Comparison of ENCODE assay signal across 1 cellular context in the genomic region with DNA sequence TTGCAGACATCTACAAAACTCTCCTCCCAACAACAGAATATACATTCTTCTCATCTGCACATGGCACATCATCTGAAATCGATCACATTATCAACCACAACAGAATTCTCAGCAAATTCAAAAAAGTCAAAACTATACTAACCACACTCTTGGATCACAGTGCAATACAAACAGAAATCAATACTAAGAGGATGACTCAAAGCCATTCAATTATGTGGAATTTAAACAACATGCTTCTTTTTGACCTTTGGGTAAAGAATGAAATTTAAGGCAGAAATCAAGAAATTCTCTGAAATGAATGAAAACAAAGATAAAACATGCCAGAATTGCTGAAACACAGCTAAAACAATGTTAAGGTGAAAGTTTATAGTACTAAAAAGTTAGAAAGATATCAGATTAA.
TF ChIP-seq lines count a peak whose summit lies in the region.

No MANE protein-coding gene starts in this region.

TF ChIP-seq in IMR-90, 13 proteins besides CTCF, POLR2A, EP300 and RAD21 (continued from another document):
- TF ChIP-seq BHLHE40 (IDR thresholded peaks at IDR 0.05; ENCODE audit: low read depth, low read length) (no peak), NFE2L2 (IDR thresholded peaks at IDR 0.05; ENCODE audit: low read depth, low read length) (no peak), RFX5 (IDR thresholded peaks at IDR 0.05; ENCODE audit: low read depth, low read length) (no peak), FOS (IDR thresholded peaks at IDR 0.05; ENCODE audit: low read depth, low read length) (no peak), MAFK (IDR thresholded peaks at IDR 0.05; ENCODE audit: low read depth, low read length) (no peak), MXI1 (IDR thresholded peaks at IDR 0.05; ENCODE audit: borderline replicate concordance, low read depth, low read length) (no peak)
- TF ChIP-seq, protein P1, sequence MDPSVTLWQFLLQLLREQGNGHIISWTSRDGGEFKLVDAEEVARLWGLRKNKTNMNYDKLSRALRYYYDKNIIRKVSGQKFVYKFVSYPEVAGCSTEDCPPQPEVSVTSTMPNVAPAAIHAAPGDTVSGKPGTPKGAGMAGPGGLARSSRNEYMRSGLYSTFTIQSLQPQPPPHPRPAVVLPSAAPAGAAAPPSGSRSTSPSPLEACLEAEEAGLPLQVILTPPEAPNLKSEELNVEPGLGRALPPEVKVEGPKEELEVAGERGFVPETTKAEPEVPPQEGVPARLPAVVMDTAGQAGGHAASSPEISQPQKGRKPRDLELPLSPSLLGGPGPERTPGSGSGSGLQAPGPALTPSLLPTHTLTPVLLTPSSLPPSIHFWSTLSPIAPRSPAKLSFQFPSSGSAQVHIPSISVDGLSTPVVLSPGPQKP (IDR thresholded peaks at IDR 0.05; ENCODE audit: borderline replicate concordance, low read depth, low read length), result no peak
